Comparison of ENCODE assay signal across 16 cellular contexts in genomic region chr12:14921218-14921617, GRCh38. TPM values are rescaled to one million over a fixed set of nuclear protein-coding genes. Genes with fewer than 3 reads are reported as not detected.
DNase-seq lines count a peak whose midpoint lies in the region; ATAC-seq lines count a peak whose summit lies in the region.
"Had no signal": no experiment of that assay in that cellular context is flagged by ENCODE, and none has a peak within 500 bp of the region (broad histone marks: within the 10 kb centered on the region; RNA-seq: fewer than 3 reads in every experiment).

No MANE protein-coding gene starts in this region.

- H3K4me1 Mint-ChIP-seq in T-helper 1 cell treated with Interleukin-12 subunit alpha and Interleukin-12 subunit beta and Interleukin-4 antibody, amounts not matched to agents 30 μg/mL and 1 μg/mL, for 36 hours (ENCODE audit: low read depth) = peaks cover 13% of the 10 kb centered on the region
- H3K4me1 Mint-ChIP-seq in naive thymus-derived CD4-positive, alpha-beta T cell = peaks cover 18 to 37% (median 32%) of the 10 kb centered on the region in 7 donors
- H3K4me1 Mint-ChIP-seq: endodermal cell had no signal

- intact Hi-C loops in naive thymus-derived CD4-positive, alpha-beta T cell (cut with micrococcal nuclease) = loop anchor here (2.0 kb wide), 3 partner anchors 18 to 20 kb away; partner anchors contain the start of gene ERP27 (in 1 of the 2)

- POLR2A ChIA-PET in naive thymus-derived CD4-positive, alpha-beta T cell (lab: Charles Lee) = interaction anchor here (0.5 to 3.3 kb wide), 10 partner anchors 9 to 522 kb away, joined by 3 to 14 read pairs (median 4); partner anchors contain the start of gene ERP27

- peak overlapping the region; percentile 42 for H3K27ac Mint-ChIP-seq in T-helper 1 cell treated with Interleukin-12 subunit alpha and Interleukin-12 subunit beta and Interleukin-4 antibody, amounts not matched to agents 30 μg/mL and 1 μg/mL, for 36 hours
- peak overlapping the region; percentile 19 to 86 (median 76) for H3K27ac Mint-ChIP-seq in naive thymus-derived CD4-positive, alpha-beta T cell
- H3K27ac Mint-ChIP-seq: endodermal cell had no signal

- no peaks in the 10 kb centered on the region for H3K27me3 ChIP-seq in naive thymus-derived CD4-positive, alpha-beta T cell (ENCODE audit: control insufficient read depth in 2 of 2, insufficient read depth in 2 of 2, low read length in 2 of 2)
- H3K27me3 ChIP-seq: foreskin keratinocyte had no signal

- no peak overlapping the region for H3K4me3 Mint-ChIP-seq in T-helper 1 cell treated with Interleukin-12 subunit alpha and Interleukin-12 subunit beta and Interleukin-4 antibody, amounts not matched to agents 30 μg/mL and 1 μg/mL, for 36 hours
- H3K4me3 Mint-ChIP-seq in naive thymus-derived CD4-positive, alpha-beta T cell = peak overlapping the region in 7 of 10 donors; percentile 8 to 58 (median 26)
- H3K4me3 Mint-ChIP-seq: endodermal cell had no signal

- H3K27me3 Mint-ChIP-seq in T-helper 1 cell treated with Interleukin-12 subunit alpha and Interleukin-12 subunit beta and Interleukin-4 antibody, amounts not matched to agents 30 μg/mL and 1 μg/mL, for 36 hours (ENCODE audit: low read depth) = no peaks in the 10 kb centered on the region
- no peaks in the 10 kb centered on the region for H3K27me3 Mint-ChIP-seq in naive thymus-derived CD4-positive, alpha-beta T cell

- no peaks in the 10 kb centered on the region for H3K9me3 Mint-ChIP-seq in T-helper 1 cell treated with Interleukin-12 subunit alpha and Interleukin-12 subunit beta and Interleukin-4 antibody, amounts not matched to agents 30 μg/mL and 1 μg/mL, for 36 hours
- no peaks in the 10 kb centered on the region for H3K9me3 Mint-ChIP-seq in naive thymus-derived CD4-positive, alpha-beta T cell
- H3K9me3 Mint-ChIP-seq: endodermal cell had no signal

- peaks cover 4% of the 10 kb centered on the region for H3K9me3 ChIP-seq in KOPT-K1 (ENCODE audit: insufficient read depth, low read length, poor library complexity, severe bottlenecking)
- no peaks in the 10 kb centered on the region for H3K9me3 ChIP-seq in naive thymus-derived CD4-positive, alpha-beta T cell (ENCODE audit: control insufficient read depth in 2 of 3, low read length in 3 of 3)

- ATAC-seq in GM21825 (IDR thresholded peaks at IDR 0.05; ENCODE audit: unreplicated experiment) = peak; percentile 53
- ATAC-seq in naive thymus-derived CD4-positive, alpha-beta T cell = no peak
- no peak for ATAC-seq in GM19023 (IDR thresholded peaks at IDR 0.05; ENCODE audit: unreplicated experiment)
- ATAC-seq: foreskin keratinocyte had no signal

- CTCF ChIA-PET in naive thymus-derived CD4-positive, alpha-beta T cell (lab: Charles Lee) = interaction anchor here (0.6 to 1.6 kb wide), 8 partner anchors 14 to 300 kb away, joined by 3 to 8 read pairs (median 4); partner anchors contain the start of gene RERG

- H3K27ac ChIP-seq in KOPT-K1 (ENCODE audit: low read depth, low read length, poor library complexity, severe bottlenecking) = peak overlapping the region; percentile 47
- H3K27ac ChIP-seq in naive thymus-derived CD4-positive, alpha-beta T cell (ENCODE audit: low read depth, low read length) = peak overlapping the region; percentile 1
- H3K27ac ChIP-seq: foreskin keratinocyte, parathyroid adenoma had no signal

- no peak overlapping the region for H3K4me3 ChIP-seq in naive thymus-derived CD4-positive, alpha-beta T cell (ENCODE audit: low read length)

- peaks cover 6 to 19% of the 10 kb centered on the region in 2 donors for H3K4me1 ChIP-seq in naive thymus-derived CD4-positive, alpha-beta T cell (ENCODE audit: control insufficient read depth in 2 of 2, insufficient read depth in 2 of 2, low read length in 2 of 2)
- H3K4me1 ChIP-seq: foreskin keratinocyte, parathyroid adenoma had no signal

- peaks cover 54% of the 10 kb centered on the region for H3K36me3 Mint-ChIP-seq in T-helper 1 cell treated with Interleukin-12 subunit alpha and Interleukin-12 subunit beta and Interleukin-4 antibody, amounts not matched to agents 30 μg/mL and 1 μg/mL, for 36 hours (ENCODE audit: low read depth)
- peaks cover 24 to 61% (median 56%) of the 10 kb centered on the region in 5 donors for H3K36me3 Mint-ChIP-seq in naive thymus-derived CD4-positive, alpha-beta T cell

- DNase-seq in T-helper 1 cell = no peak
- DNase-seq in naive thymus-derived CD4-positive, alpha-beta T cell = no peak
- no peak for DNase-seq in DMS 273 (lab: John Stamatoyannopoulos, UW; ENCODE audit: unreplicated experiment)
- no peak for DNase-seq in stimulated activated CD8-positive, alpha-beta memory T cell treated with anti-CD3 and anti-CD28 coated beads, Interleukin-4, amount 100 ng/mL, for 48 hours
- DNase-seq: 8988T, endodermal cell, foreskin keratinocyte, midbrain, NCI-H1048 had no signal

- peaks cover 33% of the 10 kb centered on the region for H3K36me3 ChIP-seq in KOPT-K1 (ENCODE audit: insufficient read depth, low read length)
- peaks cover 15 to 40% (median 28%) of the 10 kb centered on the region in 3 experiments for H3K36me3 ChIP-seq in naive thymus-derived CD4-positive, alpha-beta T cell (ENCODE audit: control insufficient read depth in 2 of 3, insufficient read depth in 3 of 3, low read length in 3 of 3)

RNA-seq across cellular contexts. Expression of gene ERP27, which starts 17.1 kb away (rescaled TPM):
- total RNA-seq in naive thymus-derived CD4-positive, alpha-beta T cell = 10 to 100 TPM; 12.6 to 20.3 (median 19.1) TPM
- polyA plus RNA-seq in naive thymus-derived CD4-positive, alpha-beta T cell = 1 to 10 TPM; 5.6 to 5.8 TPM
- total RNA-seq: H1, temporal lobe had no signal
- polyA plus RNA-seq: H1 had no signal

RNA-seq across cellular contexts. Expression of gene MGP, which starts 35.6 kb away (rescaled TPM):
- 1 to 10 TPM in 2 of 5 experiments, under 1 TPM in 1, not detected in 2; 0.49 to 4.1 (median 1.7) TPM for total RNA-seq in naive thymus-derived CD4-positive, alpha-beta T cell
- under 1 TPM in 1 of 2 donors, not detected in 1; 0.48 TPM for polyA plus RNA-seq in naive thymus-derived CD4-positive, alpha-beta T cell
- total RNA-seq: endodermal cell, foreskin keratinocyte, H1 had no signal
- polyA plus RNA-seq: foreskin keratinocyte, H1 had no signal

RNA-seq across cellular contexts. Expression of gene ARHGDIB, which starts 40.2 kb away (rescaled TPM):
- 1,000 to 10,000 TPM in 1 of 5 experiments, 100 to 1,000 TPM in 4; 776 to 1,263 (median 833) TPM for total RNA-seq in naive thymus-derived CD4-positive, alpha-beta T cell
- 1,000 to 10,000 TPM; 3,273 to 3,336 TPM for polyA plus RNA-seq in naive thymus-derived CD4-positive, alpha-beta T cell

RNA-seq across cellular contexts. Expression of gene PDE6H, which starts 51.6 kb away (rescaled TPM):
- total RNA-seq in naive thymus-derived CD4-positive, alpha-beta T cell = 1 to 10 TPM in 1 of 5 experiments, not detected in 4; 2.7 TPM
- not detected for polyA plus RNA-seq in naive thymus-derived CD4-positive, alpha-beta T cell
- total RNA-seq: endodermal cell, foreskin keratinocyte, H1 had no signal
- polyA plus RNA-seq: foreskin keratinocyte, H1 had no signal
